Comparison of ENCODE assay signal across 28 cellular contexts in genomic region chr4:173685761-173686260, GRCh38.
"Had no signal": no experiment of that assay in that cellular context is flagged by ENCODE, and none has a peak within 500 bp of the region (broad histone marks: within the 10 kb centered on the region; RNA-seq: fewer than 3 reads in every experiment).

No MANE protein-coding gene starts in this region.

- DNase-seq: activated CD4-positive, alpha-beta memory T cell treated with anti-CD3 and anti-CD28 coated beads, Interleukin-2, amount 10 ng/mL, durations not matched to agents 7 days and 5 days; activated CD4-positive, alpha-beta T cell treated with anti-CD3 and anti-CD28 coated beads, Interleukin-2, amount 10 ng/mL, durations not matched to agents 7 days and 5 days; activated CD4-positive, CD25-positive, alpha-beta regulatory T cell; activated gamma-delta T cell; activated naive CD4-positive, alpha-beta T cell treated with anti-CD3 and anti-CD28 coated beads for 36 hours; activated T-cell treated with anti-CD3 and anti-CD28 coated beads for 4 hours; activated T-cell treated with anti-CD3 and anti-CD28 coated beads, Interleukin-2, amount 50 U/mL, for 48 hours; MG63; MV-4-11; NCI-H1092 treated with DMSO at 0.1 percent for 48 hours; NCI-H1417 treated with DMSO at 0.1 percent for 48 hours; NCI-H1694; NCI-H2029; NCI-H2107; NCI-H2171 treated with DMSO at 0.1 percent for 48 hours; NCI-H345; NCI-H510A; NCI-H526 treated with DMSO at 0.1 percent for 48 hours; NK-92 treated with Interleukin-12 subunit alpha and Interleukin-12 subunit beta, amount 100 ng/mL, for 24 hours; OCI-M1; RPMI8226; SHP77; T-cell; T-helper 2 cell; T1000 had no signal

- H3K27ac ChIP-seq: SJSA1 had no signal

- H3K4me1 ChIP-seq: SJSA1 had no signal

- ATAC-seq: activated T-helper 17 cell treated with anti-CD3 and anti-CD28 coated beads, Interleukin-2, amount 50 U/mL, for 72 hours; Panc1; T-cell had no signal

- H3K27me3 ChIP-seq: MG63, SJSA1 had no signal

- H3K4me3 ChIP-seq: MG63, SJSA1 had no signal

- H3K36me3 ChIP-seq: MG63, SJSA1 had no signal

- H3K9me3 ChIP-seq: MG63, SJSA1 had no signal
